Comparison of ENCODE assay signal across 10 cellular contexts in genomic region chr5:157106668-157107461, GRCh38. TPM values are rescaled to one million over a fixed set of nuclear protein-coding genes. Genes with fewer than 3 reads are reported as not detected.
DNase-seq lines count a peak whose midpoint lies in the region; ATAC-seq and TF ChIP-seq lines count a peak whose summit lies in the region.
"Had no signal": no experiment of that assay in that cellular context is flagged by ENCODE, and none has a peak within 500 bp of the region (broad histone marks: within the 10 kb centered on the region; RNA-seq: fewer than 3 reads in every experiment).

No MANE protein-coding gene starts in this region.

- no peak for TF ChIP-seq CTCF in heart right ventricle (IDR thresholded peaks at IDR 0.05)
- no peak for TF ChIP-seq CTCF in mammary epithelial cell (conservative IDR thresholded peaks at IDR 0.05 in 1 of 2, IDR thresholded peaks at IDR 0.05 in 1 of 2; ENCODE audit: extremely low read depth in 1 of 2, insufficient read depth in 1 of 2, low read depth in 1 of 2, low read length in 2 of 2)

- no peak overlapping the region for H3K9ac ChIP-seq in mammary epithelial cell (ENCODE audit: insufficient read depth, low read length)

- no peaks in the 10 kb centered on the region for H4K20me1 ChIP-seq in mammary epithelial cell (ENCODE audit: insufficient read depth, low read length)

- dilution Hi-C loops in mammary epithelial cell (cut with HindIII; ENCODE audit: low sequenced_read_pairs) = loop anchor here (25.0 kb wide), 1 partner anchor 105 kb away; no protein-coding TSS in a partner anchor

- H3K4me2 ChIP-seq in mammary epithelial cell (ENCODE audit: insufficient read depth, low read depth, low read length) = no peak overlapping the region

- peaks cover 0 to 25% (median 0%) of the 10 kb centered on the region in 9 donors for H3K36me3 ChIP-seq in heart right ventricle
- no peaks in the 10 kb centered on the region for H3K36me3 ChIP-seq in mammary epithelial cell (ENCODE audit: insufficient read depth, low read length)

- no peak overlapping the region for H2AFZ ChIP-seq in mammary epithelial cell (ENCODE audit: low read depth, low read length)

- peak overlapping the region; percentile 83 for H3K4me3 Mint-ChIP-seq in activated CD4-positive, alpha-beta T cell treated with anti-CD3 and anti-CD28 coated beads, Interleukin-2, amount 10 ng/mL, durations not matched to agents 7 days and 5 days
- H3K4me3 Mint-ChIP-seq in T-cell = peak overlapping the region in 2 of 3 donors; percentile 24 to 27

- intact Hi-C loops in heart right ventricle (cut with DNase I) = no loop called here
- intact Hi-C loops in mammary epithelial cell (cut with micrococcal nuclease) = no loop called here

- H3K27me3 ChIP-seq in heart right ventricle (no peaks in the 10 kb centered on the region), mammary epithelial cell (ENCODE audit: insufficient read depth, low read length) (no peaks in the 10 kb centered on the region)

- no peaks in the 10 kb centered on the region for H3K79me2 ChIP-seq in mammary epithelial cell (ENCODE audit: insufficient read depth, low read length)

- no peaks in the 10 kb centered on the region for H3K9me3 Mint-ChIP-seq in activated CD4-positive, alpha-beta T cell treated with anti-CD3 and anti-CD28 coated beads, Interleukin-2, amount 10 ng/mL, durations not matched to agents 7 days and 5 days
- H3K9me3 Mint-ChIP-seq in T-cell = no peaks in the 10 kb centered on the region

- peak overlapping the region; percentile 94 for H3K27ac Mint-ChIP-seq in activated CD4-positive, alpha-beta T cell treated with anti-CD3 and anti-CD28 coated beads, Interleukin-2, amount 10 ng/mL, durations not matched to agents 7 days and 5 days
- H3K27ac Mint-ChIP-seq in T-cell = no peak overlapping the region

- no TSS peak for BruUV-seq in mammary epithelial cell (replicated peaks; lab: Mats Ljungman, UMichigan)

- H3K27ac ChIP-seq in heart right ventricle (peak overlapping the region in 5 of 10 donors; percentile 15 to 92 (median 37)), mammary epithelial cell (ENCODE audit: insufficient read depth, low read depth, low read length) (no peak overlapping the region)

- POLR2A ChIA-PET in activated CD4-positive, alpha-beta T cell treated with anti-CD3 and anti-CD28 coated beads, Interleukin-2, amount 10 ng/mL, durations not matched to agents 7 days and 5 days (lab: Charles Lee) = no interaction called here
- POLR2A ChIA-PET in T-cell (lab: Charles Lee) = interaction anchor here (0.7 kb wide), 3 partner anchors 13 to 273 kb away, joined by 3 to 5 read pairs (median 3); no protein-coding TSS in a partner anchor

- CTCF ChIA-PET in activated CD4-positive, alpha-beta T cell treated with anti-CD3 and anti-CD28 coated beads, Interleukin-2, amount 10 ng/mL, durations not matched to agents 7 days and 5 days (lab: Charles Lee) = interaction anchor here (1.0 kb wide), 1 partner anchor 9 kb away, joined by 3 read pairs; no protein-coding TSS in a partner anchor
- CTCF ChIA-PET in T-cell (lab: Charles Lee) (interaction anchor here in 1 of 2 donors (0.7 kb wide), 2 partner anchors 115 to 612 kb away, joined by 4 to 9 read pairs; no protein-coding TSS in a partner anchor), mammary epithelial cell (lab: Charles Lee; ENCODE audit: low non-redundant PET) (no interaction called here)

- no peaks in the 10 kb centered on the region for H3K27me3 Mint-ChIP-seq in activated CD4-positive, alpha-beta T cell treated with anti-CD3 and anti-CD28 coated beads, Interleukin-2, amount 10 ng/mL, durations not matched to agents 7 days and 5 days
- no peaks in the 10 kb centered on the region for H3K27me3 Mint-ChIP-seq in T-cell

- H3K4me1 Mint-ChIP-seq in activated CD4-positive, alpha-beta T cell treated with anti-CD3 and anti-CD28 coated beads, Interleukin-2, amount 10 ng/mL, durations not matched to agents 7 days and 5 days = peaks cover 70% of the 10 kb centered on the region
- H3K4me1 Mint-ChIP-seq in T-cell = peaks cover 34 to 50% (median 42%) of the 10 kb centered on the region in 3 donors

- H3K4me3 ChIP-seq in heart right ventricle (peak overlapping the region in 4 of 10 donors; percentile 5 to 48 (median 16)), mammary epithelial cell (replicated peaks in 1 of 3; ENCODE audit: insufficient read depth in 1 of 3, low read depth in 2 of 3, low read length in 3 of 3) (no peak overlapping the region)

- WGBS in heart right ventricle, 2 donors = 82 to 85% methylated on average over 14 of the region's 14 CpGs
- WGBS in mammary epithelial cell (ENCODE audit: low coverage, missing lambda C conversion rate) = 66% methylated on average over 14 of the region's 14 CpGs

- ATAC-seq in T-cell (replicated peaks in 1 of 4) (no peak), heart right ventricle (peak in 2 of 8 donors; percentile 52 to 66), HG02981 (IDR thresholded peaks at IDR 0.05; ENCODE audit: unreplicated experiment) (no peak)

- H3K9me3 ChIP-seq in heart right ventricle (no peaks in the 10 kb centered on the region), mammary epithelial cell (replicated peaks; ENCODE audit: insufficient read depth, low read length) (no peaks in the 10 kb centered on the region)

- in situ Hi-C loops in mammary epithelial cell (cut with MboI; ENCODE audit: low sequenced_read_pairs in 2 of 2) = no loop called here

- H3K36me3 Mint-ChIP-seq in activated CD4-positive, alpha-beta T cell treated with anti-CD3 and anti-CD28 coated beads, Interleukin-2, amount 10 ng/mL, durations not matched to agents 7 days and 5 days (ENCODE audit: low read depth) = peaks cover 49% of the 10 kb centered on the region
- peaks cover 9% of the 10 kb centered on the region for H3K36me3 Mint-ChIP-seq in T-cell

- no peak for DNase-seq in activated CD4-positive, alpha-beta T cell treated with anti-CD3 and anti-CD28 coated beads, Interleukin-2, amount 10 ng/mL, durations not matched to agents 7 days and 5 days
- DNase-seq in activated CD4-positive, alpha-beta T cell treated with anti-CD3 and anti-CD28 coated beads, Interleukin-2, amount 50 U/mL, for 1 hour = no peak
- DNase-seq in T-cell (peak in 2 of 34 experiments; percentile 9 to 46), heart right ventricle (peak; percentile 20 to 25), stromal cell of bone marrow (ENCODE audit: low read depth) (peak; percentile 20), NCI-H2196 treated with DMSO at 0.1 percent for 48 hours (lab: John Stamatoyannopoulos, UW; ENCODE audit: unreplicated experiment) (no peak), mammary epithelial cell (no peak)
- DNase-seq: NCI-H2029 treated with DMSO at 0.1 percent for 48 hours had no signal

- peaks cover 0 to 36% (median 0%) of the 10 kb centered on the region in 9 donors for H3K4me1 ChIP-seq in heart right ventricle
- H3K4me1 ChIP-seq in mammary epithelial cell (ENCODE audit: insufficient read depth, low read length) = no peaks in the 10 kb centered on the region

RNA-seq across cellular contexts. Expression of gene HAVCR2, which starts 2.0 kb away (rescaled TPM):
- total RNA-seq in activated CD4-positive, alpha-beta T cell treated with anti-CD3 and anti-CD28 coated beads, Interleukin-2, amount 10 ng/mL, durations not matched to agents 7 days and 5 days = 10 to 100 TPM; 30.9 to 34.7 TPM
- total RNA-seq in T-cell = 1 to 10 TPM; 2.2 to 4.6 (median 3.2) TPM
- 10 to 100 TPM in 1 of 10 donors, 1 to 10 TPM in 7, under 1 TPM in 2; 0.76 to 14.9 (median 1.9) TPM for total RNA-seq in heart right ventricle
- polyA plus RNA-seq in heart right ventricle = 1 to 10 TPM; 1.4 to 1.6 TPM
- total RNA-seq in mammary epithelial cell = under 1 TPM in 1 of 2 donors, not detected in 1; 0.17 TPM
- not detected for polyA plus RNA-seq in mammary epithelial cell
- not detected for polyA minus RNA-seq in mammary epithelial cell
- polyA plus RNA-seq: BJ had no signal

RNA-seq across cellular contexts. Expression of gene MED7, which starts 35.8 kb away (rescaled TPM):
- total RNA-seq in activated CD4-positive, alpha-beta T cell treated with anti-CD3 and anti-CD28 coated beads, Interleukin-2, amount 10 ng/mL, durations not matched to agents 7 days and 5 days = 10 to 100 TPM; 12.1 to 13.2 TPM
- 10 to 100 TPM in 3 of 5 donors, 1 to 10 TPM in 2; 5.7 to 14.9 (median 13.1) TPM for total RNA-seq in T-cell
- total RNA-seq in heart right ventricle = 10 to 100 TPM in 2 of 10 donors, 1 to 10 TPM in 8; 7.3 to 11.5 (median 9.3) TPM
- polyA plus RNA-seq in heart right ventricle = 1 to 10 TPM; 8.5 to 9.7 TPM
- 10 to 100 TPM in 1 of 2 donors, 1 to 10 TPM in 1; 9.5 to 10.2 TPM for total RNA-seq in mammary epithelial cell
- polyA plus RNA-seq in mammary epithelial cell = 8.7 TPM
- 4.1 TPM for polyA minus RNA-seq in mammary epithelial cell

RNA-seq across cellular contexts. Expression of gene HAVCR1, which starts 47.9 kb away (rescaled TPM):
- total RNA-seq in activated CD4-positive, alpha-beta T cell treated with anti-CD3 and anti-CD28 coated beads, Interleukin-2, amount 10 ng/mL, durations not matched to agents 7 days and 5 days = 1 to 10 TPM; 1.5 to 2.0 TPM
- total RNA-seq in T-cell (1 to 10 TPM; 3.3 to 5.8 (median 5.4) TPM), heart right ventricle (under 1 TPM in 3 of 10 donors, not detected in 7; 0.15 to 0.36 (median 0.19) TPM), mammary epithelial cell (not detected)
- polyA plus RNA-seq in heart right ventricle (not detected), mammary epithelial cell (not detected)
- not detected for polyA minus RNA-seq in mammary epithelial cell
- polyA plus RNA-seq: BJ had no signal

RNA-seq across cellular contexts. Expression of gene GARIN3, which starts 59.2 kb away (rescaled TPM):
- total RNA-seq in activated CD4-positive, alpha-beta T cell treated with anti-CD3 and anti-CD28 coated beads, Interleukin-2, amount 10 ng/mL, durations not matched to agents 7 days and 5 days = not detected
- total RNA-seq in T-cell (not detected), heart right ventricle (not detected), mammary epithelial cell (not detected)
- polyA plus RNA-seq in heart right ventricle (not detected), mammary epithelial cell (not detected)
- not detected for polyA minus RNA-seq in mammary epithelial cell
- polyA plus RNA-seq: BJ had no signal

Comparison
In these comparisons a context has a peak if more than half of its experiments do, and no peak if none do; other contexts are left out.
1. DNase-seq: peak in heart right ventricle (2 of 2) and stromal cell of bone marrow (single experiment); none in activated CD4-positive, alpha-beta T cell treated with anti-CD3 and anti-CD28 coated beads, Interleukin-2, amount 10 ng/mL, durations not matched to agents 7 days and 5 days (single experiment), activated CD4-positive, alpha-beta T cell treated with anti-CD3 and anti-CD28 coated beads, Interleukin-2, amount 50 U/mL, for 1 hour (single experiment), NCI-H2196 treated with DMSO at 0.1 percent for 48 hours (single experiment) and mammary epithelial cell (single experiment).